Comparison of ENCODE assay signal across 21 cellular contexts in the genomic region with DNA sequence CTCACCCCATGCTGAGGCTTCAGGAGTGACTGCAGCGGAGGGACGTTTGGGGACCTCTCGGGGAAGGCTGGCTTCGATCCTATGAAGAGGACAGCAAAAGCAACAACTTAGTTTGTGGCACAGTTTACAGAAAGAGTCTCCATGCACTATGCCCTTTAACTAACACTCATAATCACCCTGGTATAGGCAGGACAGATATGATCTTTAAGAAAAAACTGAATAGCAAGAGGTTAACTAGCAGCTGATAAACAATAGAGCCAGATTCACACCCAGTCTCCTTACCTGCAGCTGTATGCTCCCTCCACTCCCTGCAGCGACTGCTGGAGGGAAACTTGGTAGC. TPM values are rescaled to one million over a fixed set of nuclear protein-coding genes. Genes with fewer than 3 reads are reported as not detected.
"Had no signal": no experiment of that assay in that cellular context is flagged by ENCODE, and none has a peak within 500 bp of the region (broad histone marks: within the 10 kb centered on the region; RNA-seq: fewer than 3 reads in every experiment).

No MANE protein-coding gene starts in this region.

- H3K4me3 Mint-ChIP-seq: activated B cell treated with CpG ODN at 0.5 μM for 24 hours; activated CD8-positive, alpha-beta memory T cell treated with anti-CD3 and anti-CD28 coated beads, Interleukin-2, amount 10 ng/mL, durations not matched to agents 7 days and 5 days; activated CD8-positive, alpha-beta T cell treated with anti-CD3 and anti-CD28 coated beads, Interleukin-2, amount 10 ng/mL, durations not matched to agents 7 days and 5 days; activated naive CD4-positive, alpha-beta T cell treated with anti-CD3 and anti-CD28 coated beads, Interleukin-2, amount 10 ng/mL, durations not matched to agents 7 days and 5 days; activated naive CD8-positive, alpha-beta T cell treated with anti-CD3 and anti-CD28 coated beads, Interleukin-2, amount 10 ng/mL, durations not matched to agents 7 days and 5 days; activated T-helper 1 cell treated with anti-CD3 and anti-CD28 coated beads, Interleukin-12 subunit alpha, Interleukin-12 subunit beta, Interleukin-2, Interleukin-4 antibody, amounts not matched to agents 30 ng/mL and 10 ng/mL and 1 ng/mL, durations not matched to agents 14 hours and 24 hours and 36 hours had no signal

- H3K36me3 ChIP-seq: ascending aorta, breast epithelium, cardiac muscle cell, colonic mucosa, esophagus squamous epithelium had no signal

- H3K27me3 Mint-ChIP-seq: activated naive CD8-positive, alpha-beta T cell treated with anti-CD3 and anti-CD28 coated beads, Interleukin-2, amount 10 ng/mL, durations not matched to agents 7 days and 5 days had no signal

- FAIRE-seq: endometrium, frontal cortex had no signal

- DNase-seq: cerebellar nuclear complex, esophagus squamous epithelium had no signal

- H3K4me1 Mint-ChIP-seq: activated CD8-positive, alpha-beta memory T cell treated with anti-CD3 and anti-CD28 coated beads, Interleukin-2, amount 10 ng/mL, durations not matched to agents 7 days and 5 days; activated naive CD4-positive, alpha-beta T cell treated with anti-CD3 and anti-CD28 coated beads, Interleukin-2, amount 10 ng/mL, durations not matched to agents 7 days and 5 days; activated naive CD8-positive, alpha-beta T cell treated with anti-CD3 and anti-CD28 coated beads, Interleukin-2, amount 10 ng/mL, durations not matched to agents 7 days and 5 days had no signal

- H3K9me3 ChIP-seq: ascending aorta, breast epithelium, colonic mucosa, esophagus squamous epithelium had no signal

- H3K4me3 ChIP-seq: ascending aorta, breast epithelium, cardiac muscle cell, colonic mucosa, esophagus squamous epithelium had no signal

- H3K27ac Mint-ChIP-seq: activated B cell treated with CpG ODN at 0.5 μM for 24 hours; activated CD8-positive, alpha-beta memory T cell treated with anti-CD3 and anti-CD28 coated beads, Interleukin-2, amount 10 ng/mL, durations not matched to agents 7 days and 5 days; activated CD8-positive, alpha-beta T cell treated with anti-CD3 and anti-CD28 coated beads, Interleukin-2, amount 10 ng/mL, durations not matched to agents 7 days and 5 days; activated naive CD4-positive, alpha-beta T cell treated with anti-CD3 and anti-CD28 coated beads, Interleukin-2, amount 10 ng/mL, durations not matched to agents 7 days and 5 days; activated naive CD4-positive, alpha-beta T cell treated with anti-CD3 and anti-CD28 coated beads, Interleukin-2, amount 50 U/mL, for 72 hours; activated naive CD8-positive, alpha-beta T cell treated with anti-CD3 and anti-CD28 coated beads, Interleukin-2, amount 10 ng/mL, durations not matched to agents 7 days and 5 days; activated T-helper 1 cell treated with anti-CD3 and anti-CD28 coated beads, Interleukin-12 subunit alpha, Interleukin-12 subunit beta, Interleukin-2, Interleukin-4 antibody, amounts not matched to agents 30 ng/mL and 10 ng/mL and 1 ng/mL, durations not matched to agents 14 hours and 24 hours and 36 hours; activated T-helper 2 cell treated with anti-CD3 and anti-CD28 coated beads, Interferon-gamma antibody, Interleukin-2, Interleukin-4, amounts not matched to agents 10 μg/mL and 5 μg/mL and 100 μg/mL, durations not matched to agents 14 hours and 24 hours and 36 hours had no signal

- H3K9me3 Mint-ChIP-seq: activated B cell treated with CpG ODN at 0.5 μM for 24 hours; activated naive CD4-positive, alpha-beta T cell treated with anti-CD3 and anti-CD28 coated beads, Interleukin-2, amount 10 ng/mL, durations not matched to agents 7 days and 5 days; activated naive CD4-positive, alpha-beta T cell treated with anti-CD3 and anti-CD28 coated beads, Interleukin-2, amount 50 U/mL, for 72 hours; activated naive CD8-positive, alpha-beta T cell treated with anti-CD3 and anti-CD28 coated beads, Interleukin-2, amount 10 ng/mL, durations not matched to agents 7 days and 5 days; activated T-helper 1 cell treated with anti-CD3 and anti-CD28 coated beads, Interleukin-12 subunit alpha, Interleukin-12 subunit beta, Interleukin-2, Interleukin-4 antibody, amounts not matched to agents 30 ng/mL and 10 ng/mL and 1 ng/mL, durations not matched to agents 14 hours and 24 hours and 36 hours; activated T-helper 2 cell treated with anti-CD3 and anti-CD28 coated beads, Interferon-gamma antibody, Interleukin-2, Interleukin-4, amounts not matched to agents 10 μg/mL and 5 μg/mL and 100 μg/mL, durations not matched to agents 14 hours and 24 hours and 36 hours had no signal

- H3K27ac ChIP-seq: ascending aorta, breast epithelium, cardiac muscle cell, colonic mucosa, epithelial cell of prostate, esophagus squamous epithelium had no signal

- ATAC-seq: activated CD4-positive, CD25-positive, alpha-beta regulatory T cell treated with anti-CD3 and anti-CD28 coated beads, Interleukin-2, amount 50 U/mL, for 24 hours; activated naive CD4-positive, alpha-beta T cell treated with anti-CD3 and anti-CD28 coated beads, Interleukin-2, amount 50 U/mL, for 72 hours had no signal

- H3K36me3 Mint-ChIP-seq: activated CD8-positive, alpha-beta memory T cell treated with anti-CD3 and anti-CD28 coated beads, Interleukin-2, amount 10 ng/mL, durations not matched to agents 7 days and 5 days; activated naive CD4-positive, alpha-beta T cell treated with anti-CD3 and anti-CD28 coated beads, Interleukin-2, amount 10 ng/mL, durations not matched to agents 7 days and 5 days; activated naive CD4-positive, alpha-beta T cell treated with anti-CD3 and anti-CD28 coated beads, Interleukin-2, amount 50 U/mL, for 72 hours; activated naive CD8-positive, alpha-beta T cell treated with anti-CD3 and anti-CD28 coated beads, Interleukin-2, amount 10 ng/mL, durations not matched to agents 7 days and 5 days; brain had no signal

- H3K27me3 ChIP-seq: ascending aorta, breast epithelium, colonic mucosa had no signal

- H3K4me1 ChIP-seq: ascending aorta, breast epithelium, colonic mucosa, esophagus squamous epithelium had no signal

RNA-seq across cellular contexts. Expression of a gene that starts 27.4 kb away (rescaled TPM):
- total RNA-seq: endothelial cell of umbilical vein had no signal
- polyA plus RNA-seq: endothelial cell of umbilical vein, fibroblast of lung had no signal
